1 cellular context compared by ENCODE assay signal in the genomic region with DNA sequence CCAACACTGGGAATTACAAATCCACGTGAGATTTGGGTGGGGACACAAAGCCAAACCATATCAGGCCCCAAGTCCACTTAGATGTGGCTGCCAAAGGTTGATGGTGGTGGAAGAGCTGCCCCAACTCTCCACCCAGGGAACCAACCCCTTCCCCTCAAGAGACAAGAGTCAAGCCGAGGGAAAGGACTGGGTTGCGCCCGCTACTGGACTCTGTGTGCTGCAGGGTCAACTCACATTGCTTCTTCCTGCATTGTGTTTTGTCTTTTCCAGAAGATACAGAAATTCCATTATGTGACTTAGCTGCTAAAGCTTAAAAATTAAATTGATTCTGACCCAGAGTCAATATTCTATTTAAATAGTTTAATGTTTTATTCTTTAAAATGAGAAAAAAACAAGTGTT.
TF ChIP-seq lines count a peak whose summit lies in the region.

No MANE protein-coding gene starts in this region.

TF ChIP-seq in K562, 482 proteins besides CTCF, POLR2A, EP300 and RAD21 (continued from another document):
- TF ChIP-seq ATF2 (CRISPR knock-in tag; IDR thresholded peaks at IDR 0.05) (no peak), ZNF212 (CRISPR knock-in tag; IDR thresholded peaks at IDR 0.05) (no peak), NCOA4 (IDR thresholded peaks at IDR 0.05; ENCODE audit: partially characterized antibody) (no peak)
TF ChIP-seq in K562: peak in this region for 0.
